ENCODE assay signal across 21 cellular contexts in the genomic region with DNA sequence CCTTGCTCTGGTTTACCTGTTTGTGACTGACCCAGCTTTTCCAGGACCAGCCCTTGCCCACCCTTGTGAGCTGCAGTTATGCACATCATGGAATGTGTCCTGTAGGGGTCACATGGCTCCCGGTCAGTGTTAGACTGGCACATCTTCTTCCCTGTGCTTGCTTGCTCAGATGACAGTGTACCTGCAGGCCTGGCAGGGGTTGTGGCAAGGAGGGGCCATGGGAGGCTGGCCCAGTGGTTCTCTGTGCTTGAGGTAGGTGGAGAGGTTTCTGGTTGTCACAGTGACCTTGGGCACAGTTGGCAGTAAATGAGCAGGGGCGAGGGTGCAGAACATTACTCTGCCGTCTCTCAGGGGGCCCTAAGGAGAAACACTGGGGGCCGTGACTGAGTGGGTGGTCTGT. TPM values are rescaled to one million over a fixed set of nuclear protein-coding genes. Genes with fewer than 3 reads are reported as not detected.
DNase-seq lines count a peak whose midpoint lies in the region; ATAC-seq and TF ChIP-seq lines count a peak whose summit lies in the region.
"Had no signal": no experiment of that assay in that cellular context is flagged by ENCODE, and none has a peak within 500 bp of the region (broad histone marks: within the 10 kb centered on the region; RNA-seq: fewer than 3 reads in every experiment).

No MANE protein-coding gene starts in this region.

- no peak for TF ChIP-seq POLR2A in heart left ventricle (IDR thresholded peaks at IDR 0.05)
- no peak for TF ChIP-seq POLR2A in thyroid gland (IDR thresholded peaks at IDR 0.05)

- H3K9me3 ChIP-seq in heart left ventricle, result no peaks in the 10 kb centered on the region
- H3K9me3 ChIP-seq in thyroid gland, result no peaks in the 10 kb centered on the region

- H3K27ac ChIP-seq in heart left ventricle (no peak overlapping the region), thyroid gland (peak overlapping the region in 1 of 3 donors; percentile 5)
- H3K27ac ChIP-seq: GM23248 had no signal

- H3K4me1 ChIP-seq in heart left ventricle (peaks cover 0 to 7% (median 0%) of the 10 kb centered on the region in 12 donors), thyroid gland (peaks cover 12 to 34% of the 10 kb centered on the region in 2 donors)

- TF ChIP-seq CTCF in heart left ventricle (IDR thresholded peaks at IDR 0.05), result no peak
- TF ChIP-seq CTCF in thyroid gland (IDR thresholded peaks at IDR 0.05), result no peak

- ATAC-seq in heart left ventricle (peak in 3 of 4 donors; percentile 34 to 39 (median 38)), left ventricle myocardium superior (peak; percentile 52), HG03196 (IDR thresholded peaks at IDR 0.05; ENCODE audit: unreplicated experiment) (no peak)

- H3K36me3 ChIP-seq in heart left ventricle (no peaks in the 10 kb centered on the region), thyroid gland (no peaks in the 10 kb centered on the region)

- intact Hi-C loops in heart left ventricle (cut with DNase I), result loop anchor here in 3 of 10 donors (10.0 kb wide), 2 partner anchors 165 to 395 kb away; no protein-coding TSS in a partner anchor
- intact Hi-C loops in cardiac septum (cut with DNase I), result no loop called here
- intact Hi-C loops in left ventricle myocardium superior (cut with micrococcal nuclease), result no loop called here
- intact Hi-C loops in thyroid gland (cut with DNase I), result loop anchor here (10.0 kb wide), 1 partner anchor 165 kb away; no protein-coding TSS in a partner anchor

- no peak overlapping the region for H3K4me3 ChIP-seq in heart left ventricle
- H3K4me3 ChIP-seq in thyroid gland (replicated peaks in 1 of 3), result no peak overlapping the region
- H3K4me3 ChIP-seq: GM23248 had no signal

- H3K27me3 ChIP-seq in heart left ventricle, result no peaks in the 10 kb centered on the region
- H3K27me3 ChIP-seq in thyroid gland, result no peaks in the 10 kb centered on the region

- WGBS in heart left ventricle, 4 donors, result 55 to 79% (median 70%) methylated on average over 2 to 4 of the region's 4 CpGs
- WGBS in thyroid gland, 2 donors, result 53 to 57% methylated on average over 4 of the region's 4 CpGs

- no peak for DNase-seq in heart left ventricle
- no peak for DNase-seq in cardiac septum (ENCODE audit: low spot score)
- DNase-seq in left ventricle myocardium superior, result no peak
- DNase-seq in thyroid gland, result peak; percentile 63 to 71
- no peak for DNase-seq in NOMO-1 treated with dmso at 0.1 percent for 144 hours (lab: John Stamatoyannopoulos, UW; ENCODE audit: unreplicated experiment)
- DNase-seq: C1 segment of cervical spinal cord; Calu3; CD4-positive, alpha-beta memory T cell; COR-L47; DMS53; DMS79 treated with DMSO at 0.1 percent for 48 hours; GM23248; H7; HCEC 1CT had no signal

RNA-seq across cellular contexts. Expression of gene RD3L, which starts 27.6 kb away (rescaled TPM):
- 10 to 100 TPM in 8 of 9 donors, 1 to 10 TPM in 1; 9.1 to 42.5 (median 25.5) TPM for total RNA-seq in heart left ventricle
- 10 to 100 TPM in 1 of 2 donors, 1 to 10 TPM in 1; 4.3 to 41.5 TPM for polyA plus RNA-seq in heart left ventricle
- total RNA-seq in cardiac septum, result 13.1 TPM
- total RNA-seq in left ventricle myocardium superior, result 29.8 TPM
- total RNA-seq in thyroid gland, result not detected
- total RNA-seq: A172; A673; Calu3; CD4-positive, alpha-beta memory T cell; Daoy; G401; GM23248; H1; H7 had no signal
- polyA plus RNA-seq: BJ; CD4-positive, alpha-beta memory T cell; GM23248; H1 had no signal

RNA-seq across cellular contexts. Expression of gene TDRD9, which starts 41.7 kb away (rescaled TPM):
- total RNA-seq in heart left ventricle (1 to 10 TPM; 1.1 to 9.6 (median 2.1) TPM), cardiac septum (3.3 TPM), left ventricle myocardium superior (2.2 TPM), thyroid gland (10 to 100 TPM; 27.4 to 85.1 (median 50.0) TPM)
- polyA plus RNA-seq in heart left ventricle, result 1 to 10 TPM; 1.7 to 9.6 TPM
- total RNA-seq: A172, A673, Calu3, Daoy, G401, GM23248, H1, H7 had no signal
- polyA plus RNA-seq: GM23248, H1 had no signal

Comparison
In these comparisons a context has a peak if more than half of its experiments do, and no peak if none do; other contexts are left out.
1. DNase-seq: peak in thyroid gland (2 of 2); none in heart left ventricle (0 of 5), cardiac septum (single experiment), left ventricle myocardium superior (single experiment) and NOMO-1 treated with dmso at 0.1 percent for 144 hours (single experiment).
2. RNA of gene RD3L, which starts 27.6 kb away (total RNA-seq): 29.8 TPM in left ventricle myocardium superior (single experiment), 9.1 to 42.5 TPM in heart left ventricle and 13.1 TPM in cardiac septum (single experiment); not detected in thyroid gland; every median in the first group is over 10 times any median in the second.